ENCODE assay signal across 2 cellular contexts in genomic region chr12:8794611-8795010, GRCh38. TPM values are rescaled to one million over a fixed set of nuclear protein-coding genes. Genes with fewer than 3 reads are reported as not detected.
"Had no signal": no experiment of that assay in that cellular context is flagged by ENCODE, and none has a peak within 500 bp of the region (broad histone marks: within the 10 kb centered on the region; RNA-seq: fewer than 3 reads in every experiment).

No MANE protein-coding gene starts in this region.

RNA-seq across cellular contexts. Expression of gene A2ML1, which starts 27.8 kb away (rescaled TPM):
- total RNA-seq: G401, GM12878 had no signal
- polyA plus RNA-seq: GM12878 had no signal
